In genomic region chr6:139448094-139448649, GRCh38 we compare ENCODE assay signal across 11 cellular contexts.
DNase-seq lines count a peak whose midpoint lies in the region; ATAC-seq and TF ChIP-seq lines count a peak whose summit lies in the region.
"Had no signal": no experiment of that assay in that cellular context is flagged by ENCODE, and none has a peak within 500 bp of the region (broad histone marks: within the 10 kb centered on the region; RNA-seq: fewer than 3 reads in every experiment).

No MANE protein-coding gene starts in this region.

- no peaks in the 10 kb centered on the region for H3K9me2 ChIP-seq in hepatocyte (replicated peaks; ENCODE audit: insufficient read depth)

- ATAC-seq in GM18519 (IDR thresholded peaks at IDR 0.05; ENCODE audit: low FRiP score, unreplicated experiment) (peak; percentile 89), GM21737 (IDR thresholded peaks at IDR 0.05; ENCODE audit: unreplicated experiment) (peak; percentile 83), HG03457 (IDR thresholded peaks at IDR 0.05; ENCODE audit: unreplicated experiment) (peak; percentile 77), esophagus mucosa (no peak)

- H3K79me2 ChIP-seq in hepatocyte = no peaks in the 10 kb centered on the region

- WGBS in hepatocyte (ENCODE audit: low lambda C conversion rate, missing lambda C conversion rate) = 52% methylated on average over 1 of the region's 1 CpG

- H3K4me1 ChIP-seq in hepatocyte (ENCODE audit: insufficient read depth) = no peaks in the 10 kb centered on the region

- peak overlapping the region; percentile 18 for H2AFZ ChIP-seq in hepatocyte

- H3K27ac ChIP-seq in hepatocyte = no peak overlapping the region
- H3K27ac ChIP-seq: SJSA1 had no signal

- no peak for TF ChIP-seq CTCF in hepatocyte (IDR thresholded peaks at IDR 0.05; ENCODE audit: poor library complexity)

- in situ Hi-C loops in G401 (cut with HindIII; ENCODE audit: low sequenced_read_pairs) = no loop called here

- no peaks in the 10 kb centered on the region for H3K27me3 ChIP-seq in hepatocyte
- H3K27me3 ChIP-seq: SJSA1 had no signal

- DNase-seq in hepatocyte (ENCODE audit: low spot score) (no peak), retina (no peak), NCI-H2227 (lab: John Stamatoyannopoulos, UW; ENCODE audit: unreplicated experiment) (no peak), G401 (ENCODE audit: low spot score) (no peak)
- DNase-seq: effector memory CD4-positive, alpha-beta T cell; KG1 had no signal

- H3K9me3 ChIP-seq in hepatocyte (ENCODE audit: low read depth) = no peaks in the 10 kb centered on the region
- H3K9me3 ChIP-seq: SJSA1 had no signal

- H3K4me3 ChIP-seq in hepatocyte = no peak overlapping the region
- H3K4me3 ChIP-seq: SJSA1 had no signal

- H4K20me1 ChIP-seq in hepatocyte (ENCODE audit: insufficient read depth, poor library complexity, severe bottlenecking) = no peaks in the 10 kb centered on the region

- no peaks in the 10 kb centered on the region for H3K36me3 ChIP-seq in hepatocyte (replicated peaks; ENCODE audit: insufficient read depth, low read depth)
- H3K36me3 ChIP-seq: SJSA1 had no signal

- no peak overlapping the region for H3K4me2 ChIP-seq in hepatocyte
